In genomic region chr7:139035588-139036353, GRCh38 we compare ENCODE assay signal across 1 cellular context.
TF ChIP-seq lines count a peak whose summit lies in the region.

A gene with protein sequence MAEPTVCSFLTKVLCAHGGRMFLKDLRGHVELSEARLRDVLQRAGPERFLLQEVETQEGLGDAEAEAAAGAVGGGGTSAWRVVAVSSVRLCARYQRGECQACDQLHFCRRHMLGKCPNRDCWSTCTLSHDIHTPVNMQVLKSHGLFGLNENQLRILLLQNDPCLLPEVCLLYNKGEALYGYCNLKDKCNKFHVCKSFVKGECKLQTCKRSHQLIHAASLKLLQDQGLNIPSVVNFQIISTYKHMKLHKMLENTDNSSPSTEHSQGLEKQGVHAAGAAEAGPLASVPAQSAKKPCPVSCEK (minus strand): TSS chr7:139036042. CDS start chr7:139036017, 25 bp downstream.

TF ChIP-seq in HepG2, 621 proteins besides CTCF, POLR2A, EP300 and RAD21 (continued from another document and continues in another):
- TF ChIP-seq, protein P1, sequence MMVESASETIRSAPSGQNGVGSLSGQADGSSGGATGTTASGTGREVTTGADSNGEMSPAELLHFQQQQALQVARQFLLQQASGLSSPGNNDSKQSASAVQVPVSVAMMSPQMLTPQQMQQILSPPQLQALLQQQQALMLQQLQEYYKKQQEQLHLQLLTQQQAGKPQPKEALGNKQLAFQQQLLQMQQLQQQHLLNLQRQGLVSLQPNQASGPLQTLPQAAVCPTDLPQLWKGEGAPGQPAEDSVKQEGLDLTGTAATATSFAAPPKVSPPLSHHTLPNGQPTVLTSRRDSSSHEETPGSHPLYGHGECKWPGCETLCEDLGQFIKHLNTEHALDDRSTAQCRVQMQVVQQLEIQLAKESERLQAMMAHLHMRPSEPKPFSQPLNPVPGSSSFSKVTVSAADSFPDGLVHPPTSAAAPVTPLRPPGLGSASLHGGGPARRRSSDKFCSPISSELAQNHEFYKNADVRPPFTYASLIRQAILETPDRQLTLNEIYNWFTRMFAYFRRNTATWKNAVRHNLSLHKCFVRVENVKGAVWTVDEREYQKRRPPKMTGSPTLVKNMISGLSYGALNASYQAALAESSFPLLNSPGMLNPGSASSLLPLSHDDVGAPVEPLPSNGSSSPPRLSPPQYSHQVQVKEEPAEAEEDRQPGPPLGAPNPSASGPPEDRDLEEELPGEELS (CRISPR knock-in tag; IDR thresholded peaks at IDR 0.05), result no peak
- TF ChIP-seq GLI4 (CRISPR knock-in tag; IDR thresholded peaks at IDR 0.05; ENCODE audit: borderline replicate concordance) (no peak), HDAC2 (CRISPR knock-in tag; IDR thresholded peaks at IDR 0.05) (peak; percentile 40; the same call in 1 of the 2 replicates), FOXM1 (CRISPR knock-in tag; IDR thresholded peaks at IDR 0.05) (no peak), DPF2 (CRISPR knock-in tag; IDR thresholded peaks at IDR 0.05; ENCODE audit: borderline replicate concordance, low read depth) (no peak), KDM4B (CRISPR knock-in tag; IDR thresholded peaks at IDR 0.05) (no peak), CCAR2 (optimal IDR thresholded peaks at IDR 0.05; ENCODE audit: low read depth, low read length) (no peak), ZNF510 (CRISPR knock-in tag; IDR thresholded peaks at IDR 0.05; ENCODE audit: low read depth) (no peak), ZNF264 (CRISPR knock-in tag; IDR thresholded peaks at IDR 0.05) (no peak), E2F2 (CRISPR knock-in tag; IDR thresholded peaks at IDR 0.05; ENCODE audit: borderline replicate concordance) (no peak), ZNF18 (CRISPR knock-in tag; IDR thresholded peaks at IDR 0.05; ENCODE audit: insufficient replicate concordance) (no peak), ZNF251 (CRISPR knock-in tag; IDR thresholded peaks at IDR 0.05) (no peak), U2AF2 (IDR thresholded peaks at IDR 0.05; ENCODE audit: low read depth, low read length) (no peak), GPBP1L1 (CRISPR knock-in tag; IDR thresholded peaks at IDR 0.05) (no peak), SETDB1 (CRISPR knock-in tag; IDR thresholded peaks at IDR 0.05; ENCODE audit: borderline replicate concordance) (no peak), FLYWCH1 (CRISPR knock-in tag; IDR thresholded peaks at IDR 0.05) (no peak), HDAC6 (IDR thresholded peaks at IDR 0.05; ENCODE audit: low read depth, low read length) (no peak), CSRNP1 (CRISPR knock-in tag; IDR thresholded peaks at IDR 0.05) (peak; percentile 64; the same call in 1 of the 2 replicates), ZBTB25 (CRISPR knock-in tag; IDR thresholded peaks at IDR 0.05) (no peak), ZFP36L2 (CRISPR knock-in tag; IDR thresholded peaks at IDR 0.05) (no peak), SMARCE1 (IDR thresholded peaks at IDR 0.05; ENCODE audit: borderline replicate concordance) (no peak), IKZF1 (IDR thresholded peaks at IDR 0.05) (no peak), ZNF281 (CRISPR knock-in tag; IDR thresholded peaks at IDR 0.05; ENCODE audit: borderline replicate concordance) (no peak), ZNF382 (CRISPR knock-in tag; IDR thresholded peaks at IDR 0.05; ENCODE audit: borderline replicate concordance) (no peak), ZSCAN31 (CRISPR knock-in tag; IDR thresholded peaks at IDR 0.05; ENCODE audit: low read depth) (no peak; the same call in 1 of the 2 replicates), RBM22 (optimal IDR thresholded peaks at IDR 0.05; ENCODE audit: low read length) (no peak), HMGXB4 (CRISPR knock-in tag; IDR thresholded peaks at IDR 0.05; ENCODE audit: borderline replicate concordance in 1 of 2, low read depth in 1 of 2) (peak; percentile 75 to 94), REL (CRISPR knock-in tag; conservative IDR thresholded peaks at IDR 0.05) (no peak; the same call in 1 of the 2 replicates), ZNF674 (CRISPR knock-in tag; IDR thresholded peaks at IDR 0.05; ENCODE audit: low read depth) (no peak), MXI1 (IDR thresholded peaks at IDR 0.05; ENCODE audit: borderline replicate concordance, low read depth, low read length) (peak; percentile 1; the same call in 1 of the 3 replicates), ZNF614 (CRISPR knock-in tag; IDR thresholded peaks at IDR 0.05; ENCODE audit: borderline replicate concordance) (no peak), NRL (CRISPR knock-in tag; IDR thresholded peaks at IDR 0.05; ENCODE audit: borderline replicate concordance) (peak; percentile 73; the same call in 1 of the 2 replicates), ZNF790 (CRISPR knock-in tag; IDR thresholded peaks at IDR 0.05; ENCODE audit: borderline replicate concordance) (peak; percentile 25; the same call in 1 of the 2 replicates), DNMT1 (CRISPR knock-in tag; IDR thresholded peaks at IDR 0.05) (0 out of 2 replicates have a peak, but pooled peaks have one; percentile 63), ARHGAP35 (CRISPR knock-in tag; IDR thresholded peaks at IDR 0.05; ENCODE audit: borderline replicate concordance) (0 out of 2 replicates have a peak, but pooled peaks have one; percentile 57), ZC3H13 (CRISPR knock-in tag; IDR thresholded peaks at IDR 0.05) (peak; percentile 85), ELF1 (CRISPR knock-in tag; IDR thresholded peaks at IDR 0.05) (no peak), ZMAT3 (CRISPR knock-in tag; conservative IDR thresholded peaks at IDR 0.05) (no peak; the same call in 1 of the 2 replicates), BCL3 (CRISPR knock-in tag; IDR thresholded peaks at IDR 0.05) (no peak; the same call in 1 of the 2 replicates)
- TF ChIP-seq, protein P2, sequence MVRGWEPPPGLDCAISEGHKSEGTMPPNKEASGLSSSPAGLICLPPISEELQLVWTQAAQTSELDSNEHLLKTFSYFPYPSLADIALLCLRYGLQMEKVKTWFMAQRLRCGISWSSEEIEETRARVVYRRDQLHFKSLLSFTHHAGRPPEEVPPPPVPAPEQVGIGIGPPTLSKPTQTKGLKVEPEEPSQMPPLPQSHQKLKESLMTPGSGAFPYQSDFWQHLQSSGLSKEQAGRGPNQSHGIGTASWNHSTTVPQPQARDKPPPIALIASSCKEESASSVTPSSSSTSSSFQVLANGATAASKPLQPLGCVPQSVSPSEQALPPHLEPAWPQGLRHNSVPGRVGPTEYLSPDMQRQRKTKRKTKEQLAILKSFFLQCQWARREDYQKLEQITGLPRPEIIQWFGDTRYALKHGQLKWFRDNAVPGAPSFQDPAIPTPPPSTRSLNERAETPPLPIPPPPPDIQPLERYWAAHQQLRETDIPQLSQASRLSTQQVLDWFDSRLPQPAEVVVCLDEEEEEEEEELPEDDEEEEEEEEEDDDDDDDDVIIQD (CRISPR knock-in tag; IDR thresholded peaks at IDR 0.05; ENCODE audit: low read depth), result no peak
- TF ChIP-seq, protein P3, sequence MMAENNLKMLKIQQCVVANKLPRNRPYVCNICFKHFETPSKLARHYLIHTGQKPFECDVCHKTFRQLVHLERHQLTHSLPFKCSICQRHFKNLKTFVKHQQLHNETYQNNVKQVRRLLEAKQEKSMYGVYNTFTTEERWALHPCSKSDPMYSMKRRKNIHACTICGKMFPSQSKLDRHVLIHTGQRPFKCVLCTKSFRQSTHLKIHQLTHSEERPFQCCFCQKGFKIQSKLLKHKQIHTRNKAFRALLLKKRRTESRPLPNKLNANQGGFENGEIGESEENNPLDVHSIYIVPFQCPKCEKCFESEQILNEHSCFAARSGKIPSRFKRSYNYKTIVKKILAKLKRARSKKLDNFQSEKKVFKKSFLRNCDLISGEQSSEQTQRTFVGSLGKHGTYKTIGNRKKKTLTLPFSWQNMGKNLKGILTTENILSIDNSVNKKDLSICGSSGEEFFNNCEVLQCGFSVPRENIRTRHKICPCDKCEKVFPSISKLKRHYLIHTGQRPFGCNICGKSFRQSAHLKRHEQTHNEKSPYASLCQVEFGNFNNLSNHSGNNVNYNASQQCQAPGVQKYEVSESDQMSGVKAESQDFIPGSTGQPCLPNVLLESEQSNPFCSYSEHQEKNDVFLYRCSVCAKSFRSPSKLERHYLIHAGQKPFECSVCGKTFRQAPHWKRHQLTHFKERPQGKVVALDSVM (CRISPR knock-in tag; IDR thresholded peaks at IDR 0.05), result no peak
